19 cellular contexts compared by ENCODE assay signal in genomic region chr2:126771501-126772195, GRCh38.
A peak's percentile ranks its signal among the peaks of the same experiment; 100 is the strongest.
DNase-seq lines count a peak whose midpoint lies in the region; TF ChIP-seq lines count a peak whose summit lies in the region.
"Had no signal": no experiment of that assay in that cellular context is flagged by ENCODE, and none has a peak within 500 bp of the region (broad histone marks: within the 10 kb centered on the region; RNA-seq: fewer than 3 reads in every experiment).

No MANE protein-coding gene starts in this region.

- H3K4me1 ChIP-seq in H9 (ENCODE audit: insufficient read depth, low read length), result no peaks in the 10 kb centered on the region
- H3K4me1 ChIP-seq in spleen, result peaks cover 0 to 9% (median under 1%) of the 10 kb centered on the region in 6 donors
- H3K4me1 ChIP-seq: A549 had no signal

- H3K14ac ChIP-seq in H9 (ENCODE audit: insufficient read depth, low read length), result no peak overlapping the region

- H3K4me3 ChIP-seq in spleen, result no peak overlapping the region
- H3K4me3 ChIP-seq: A549 had no signal

- H2AK5ac ChIP-seq in H9 (ENCODE audit: insufficient read length, low read length), result no peak overlapping the region

- H4K91ac ChIP-seq in H9 (ENCODE audit: insufficient read length, low read depth, low read length), result no peak overlapping the region

- H3K79me1 ChIP-seq in H9 (ENCODE audit: insufficient read depth, low read depth, low read length, poor library complexity, severe bottlenecking), result no peaks in the 10 kb centered on the region

- no peaks in the 10 kb centered on the region; the same call in 1 of the 2 replicates for H3K27me3 ChIP-seq in H9 (ENCODE audit: insufficient read depth, low read length)
- H3K27me3 ChIP-seq in spleen (replicated peaks in 1 of 7), result peaks cover 0 to 12% (median 0%) of the 10 kb centered on the region in 7 donors

- H3K23ac ChIP-seq in H9 (ENCODE audit: insufficient read length, low read depth, low read length), result no peak overlapping the region

- H2AFZ ChIP-seq in H9 (ENCODE audit: low read length), result no peak overlapping the region

- H3K9me3 ChIP-seq in H9 (ENCODE audit: control insufficient read depth, low read depth, low read length), result no peaks in the 10 kb centered on the region
- no peaks in the 10 kb centered on the region for H3K9me3 ChIP-seq in spleen
- H3K9me3 ChIP-seq: A549 had no signal

- peak overlapping the region; percentile 74 for H3K27ac Mint-ChIP-seq in activated naive CD4-positive, alpha-beta T cell treated with anti-CD3 and anti-CD28 coated beads, Interleukin-2, amount 50 U/mL, for 24 hours
- H3K27ac Mint-ChIP-seq in H9, result no peak overlapping the region
- H3K27ac Mint-ChIP-seq in CD14-positive monocyte, result no peak overlapping the region

- H2BK12ac ChIP-seq in H9 (ENCODE audit: insufficient read length, low read depth, low read length), result no peak overlapping the region

- H3K56ac ChIP-seq in H9 (ENCODE audit: insufficient read length, low read depth, low read length), result no peak overlapping the region

- no peak overlapping the region for H3T11ph ChIP-seq in H9 (ENCODE audit: low read length)

- no peaks in the 10 kb centered on the region for H3K36me3 Mint-ChIP-seq in activated naive CD4-positive, alpha-beta T cell treated with anti-CD3 and anti-CD28 coated beads, Interleukin-2, amount 50 U/mL, for 24 hours
- H3K36me3 Mint-ChIP-seq in H9 (ENCODE audit: insufficient read depth in 1 of 3, low read depth in 3 of 3) (no peaks in the 10 kb centered on the region), CD14-positive monocyte (no peaks in the 10 kb centered on the region)
- H3K36me3 Mint-ChIP-seq: CD4-positive, alpha-beta memory T cell had no signal

- H3K27ac ChIP-seq in H9 (ENCODE audit: insufficient read length, low read depth, low read length) (no peak overlapping the region), spleen (no peak overlapping the region)
- H3K27ac ChIP-seq: A549 had no signal

- H3K4me3 Mint-ChIP-seq in activated naive CD4-positive, alpha-beta T cell treated with anti-CD3 and anti-CD28 coated beads, Interleukin-2, amount 50 U/mL, for 24 hours, result no peak overlapping the region
- no peak overlapping the region for H3K4me3 Mint-ChIP-seq in H9
- H3K4me3 Mint-ChIP-seq in CD14-positive monocyte, result no peak overlapping the region
- H3K4me3 Mint-ChIP-seq: CD4-positive, alpha-beta memory T cell had no signal

- WGBS in H9 (ENCODE audit: extremely low coverage, insufficient read length, low lambda C conversion rate), result no CpG with 5 or more reads among the region's 33 CpGs
- 87 to 92% (median 90%) methylated on average over 23 to 33 of the region's 33 CpGs for WGBS in spleen, 5 donors

- H2BK120ac ChIP-seq in H9 (ENCODE audit: low read depth, low read length, poor library complexity, severe bottlenecking), result no peak overlapping the region

- no peaks in the 10 kb centered on the region for H3K9me3 Mint-ChIP-seq in activated naive CD4-positive, alpha-beta T cell treated with anti-CD3 and anti-CD28 coated beads, Interleukin-2, amount 50 U/mL, for 24 hours
- no peaks in the 10 kb centered on the region for H3K9me3 Mint-ChIP-seq in H9
- peaks cover 0 to 5% (median 0%) of the 10 kb centered on the region in 7 donors for H3K9me3 Mint-ChIP-seq in CD14-positive monocyte

- no peak overlapping the region for H2BK5ac ChIP-seq in H9 (ENCODE audit: insufficient read length, low read length)

- H3K27me3 Mint-ChIP-seq in activated naive CD4-positive, alpha-beta T cell treated with anti-CD3 and anti-CD28 coated beads, Interleukin-2, amount 50 U/mL, for 24 hours, result no peaks in the 10 kb centered on the region
- H3K27me3 Mint-ChIP-seq in H9 (ENCODE audit: low read depth) (peaks cover 25% of the 10 kb centered on the region), CD14-positive monocyte (ENCODE audit: low read depth in 3 of 3) (peaks cover 6 to 16% (median 8%) of the 10 kb centered on the region in 3 donors)
- H3K27me3 Mint-ChIP-seq: CD4-positive, alpha-beta memory T cell had no signal

- H3K4ac ChIP-seq in H9 (ENCODE audit: low read depth, low read length), result no peak overlapping the region

- no peaks in the 10 kb centered on the region for H3K36me3 ChIP-seq in spleen

- intact Hi-C loops in spleen (cut with DNase I; ENCODE audit: low total_unique reads), result loop anchor here (10.0 kb wide), 1 partner anchor 1027 kb away; no protein-coding TSS in a partner anchor
- intact Hi-C loops in CD14-positive monocyte (cut with micrococcal nuclease), result no loop called here

- no peak overlapping the region for H3K18ac ChIP-seq in H9 (ENCODE audit: insufficient read length, low read depth, low read length)

- H4K20me1 ChIP-seq in H9 (ENCODE audit: control insufficient read depth, insufficient read depth, insufficient read length), result no peaks in the 10 kb centered on the region

- H3K4me1 Mint-ChIP-seq in activated naive CD4-positive, alpha-beta T cell treated with anti-CD3 and anti-CD28 coated beads, Interleukin-2, amount 50 U/mL, for 24 hours, result peaks cover 48% of the 10 kb centered on the region
- H3K4me1 Mint-ChIP-seq in H9, result peaks cover 0 to 2% of the 10 kb centered on the region in 2 experiments; a peak in 2 of 4 replicates
- peaks cover 12% of the 10 kb centered on the region for H3K4me1 Mint-ChIP-seq in CD14-positive monocyte

- peaks cover under 1% of the 10 kb centered on the region for H3K23me2 ChIP-seq in H9 (ENCODE audit: insufficient read length, low read depth, low read length, poor library complexity, severe bottlenecking)

- no peak overlapping the region for H3K4me2 ChIP-seq in H9 (ENCODE audit: insufficient read depth, insufficient read length, low read length)
- H3K4me2 ChIP-seq: A549 had no signal

- H3K79me2 ChIP-seq in H9 (ENCODE audit: insufficient read depth, low read length), result no peaks in the 10 kb centered on the region

- no peak overlapping the region for H3K9ac ChIP-seq in H9 (ENCODE audit: extremely low read depth, insufficient read length, low read length)

- H2BK15ac ChIP-seq in H9 (ENCODE audit: low read depth, low read length), result no peak overlapping the region

- no peak for TF ChIP-seq CTCF in H9 (conservative IDR thresholded peaks at IDR 0.05)
- no peak for TF ChIP-seq CTCF in spleen (IDR thresholded peaks at IDR 0.05 in 8 of 11, conservative IDR thresholded peaks at IDR 0.05 in 3 of 11)
- TF ChIP-seq CTCF in CD14-positive monocyte (IDR thresholded peaks at IDR 0.05), result no peak

- no peak overlapping the region for H4K5ac ChIP-seq in H9 (ENCODE audit: insufficient read length, low read depth, low read length)

- DNase-seq in activated naive CD4-positive, alpha-beta T cell (lab: John Stamatoyannopoulos, UW), result no peak
- DNase-seq in H9, result peak; percentile 60
- DNase-seq in mesenteric fat pad (ENCODE audit: low spot score), result peak; percentile 75
- DNase-seq in spleen, result peak; percentile 60
- no peak for DNase-seq in NCI-H510A treated with DMSO at 0.1 percent for 48 hours (lab: John Stamatoyannopoulos, UW)
- DNase-seq in CD14-positive monocyte (ENCODE audit: low spot score), result no peak
- DNase-seq: Calu3; CD4-positive, alpha-beta memory T cell; DMS53; EL; GOT3; KG1; NCI-H1105 treated with DMSO at 0.1 percent for 48 hours; NCI-H1694; NCI-H510A; NCI-H774; Right ventricle myocardium superior had no signal

- TF ChIP-seq POLR2A in spleen (IDR thresholded peaks at IDR 0.05), result no peak

- H4K8ac ChIP-seq in H9 (replicated peaks; ENCODE audit: insufficient read length, low read depth, low read length), result no peak overlapping the region

- no peak overlapping the region for H2BK20ac ChIP-seq in H9 (ENCODE audit: low read depth, low read length, poor library complexity, severe bottlenecking)

Comparison
In these comparisons a context has a peak if more than half of its experiments do, and no peak if none do; other contexts are left out.
1. DNase-seq: peak in H9 (single experiment), mesenteric fat pad (single experiment) and spleen (single experiment); none in activated naive CD4-positive, alpha-beta T cell (0 of 4), NCI-H510A treated with DMSO at 0.1 percent for 48 hours (single experiment) and CD14-positive monocyte (single experiment).